ENCODE assay signal across 8 cellular contexts in genomic region chr20:51022803-51023616, GRCh38.
DNase-seq lines count a peak whose midpoint lies in the region; TF ChIP-seq lines count a peak whose summit lies in the region.

Gene KCNG1 (minus strand): TSS chr20:51023107. CDS start chr20:51010338, 12,769 bp downstream.

- peak; percentile 38 for DNase-seq in DMS 273 treated with DMSO at 0.1 percent for 48 hours (lab: John Stamatoyannopoulos, UW)
- DNase-seq in HS-5 (ENCODE audit: low read depth): peak; percentile 84
- peak; percentile 59 for DNase-seq in T-helper 2 cell treated with Interferon-gamma antibody and Interleukin-4, amounts not matched to agents 5 μg/mL and 100 μg/mL, for 36 hours (ENCODE audit: low spot score)
- peak; percentile 67 to 71 for DNase-seq in cardiac fibroblast (ENCODE audit: low read depth in 2 of 2)
- DNase-seq in islet precursor cell: peak; percentile 93
- DNase-seq in stimulated activated CD4-positive, alpha-beta T cell treated with anti-CD3 and anti-CD28 coated beads, Interleukin-12 subunit alpha, Interleukin-12 subunit beta, amount 100 ng/mL, for 4 hours: peak; percentile 52
- DNase-seq in OCI-M1 (lab: John Stamatoyannopoulos, UW): no peak
- DNase-seq in pons (ENCODE audit: low spot score): no peak

- H3K36me3 Mint-ChIP-seq in T-helper 2 cell treated with Interferon-gamma antibody and Interleukin-4, amounts not matched to agents 5 μg/mL and 100 μg/mL, for 36 hours (ENCODE audit: low read depth): no peaks in the 10 kb centered on the region

- H3K4me3 ChIP-seq in cardiac fibroblast (replicated peaks in 1 of 2; ENCODE audit: low read depth in 2 of 2, low read length in 2 of 2): peak within 1 kb of the TSS; percentile 41 to 65

- no peak for TF ChIP-seq CTCF in cardiac fibroblast (IDR thresholded peaks at IDR 0.05; ENCODE audit: low read depth, low read length)

- peaks cover 67% of the 10 kb centered on the region for H3K27me3 Mint-ChIP-seq in T-helper 2 cell treated with Interferon-gamma antibody and Interleukin-4, amounts not matched to agents 5 μg/mL and 100 μg/mL, for 36 hours (ENCODE audit: low read depth)

- peaks cover 6% of the 10 kb centered on the region for H3K4me1 Mint-ChIP-seq in T-helper 2 cell treated with Interferon-gamma antibody and Interleukin-4, amounts not matched to agents 5 μg/mL and 100 μg/mL, for 36 hours (ENCODE audit: low read depth)

- no peak within 1 kb of the TSS for H3K27ac Mint-ChIP-seq in T-helper 2 cell treated with Interferon-gamma antibody and Interleukin-4, amounts not matched to agents 5 μg/mL and 100 μg/mL, for 36 hours

- peak within 1 kb of the TSS; percentile 72 for H3K4me3 Mint-ChIP-seq in T-helper 2 cell treated with Interferon-gamma antibody and Interleukin-4, amounts not matched to agents 5 μg/mL and 100 μg/mL, for 36 hours

- no peaks in the 10 kb centered on the region for H3K9me3 Mint-ChIP-seq in T-helper 2 cell treated with Interferon-gamma antibody and Interleukin-4, amounts not matched to agents 5 μg/mL and 100 μg/mL, for 36 hours

Comparison
In these comparisons a context has a peak if more than half of its experiments do, and no peak if none do; other contexts are left out.
1. DNase-seq: peak in DMS 273 treated with DMSO at 0.1 percent for 48 hours (single experiment), HS-5 (single experiment), T-helper 2 cell treated with Interferon-gamma antibody and Interleukin-4, amounts not matched to agents 5 μg/mL and 100 μg/mL, for 36 hours (single experiment), cardiac fibroblast (2 of 2), islet precursor cell (single experiment) and stimulated activated CD4-positive, alpha-beta T cell treated with anti-CD3 and anti-CD28 coated beads, Interleukin-12 subunit alpha, Interleukin-12 subunit beta, amount 100 ng/mL, for 4 hours (single experiment); none in OCI-M1 (single experiment) and pons (single experiment).